ENCODE assay signal across 19 cellular contexts in genomic region chr13:36357692-36358091, GRCh38. TPM values are rescaled to one million over a fixed set of nuclear protein-coding genes. Genes with fewer than 3 reads are reported as not detected.
DNase-seq lines count a peak whose midpoint lies in the region; ATAC-seq, FAIRE-seq and TF ChIP-seq lines count a peak whose summit lies in the region.
"Had no signal": no experiment of that assay in that cellular context is flagged by ENCODE, and none has a peak within 500 bp of the region (broad histone marks: within the 10 kb centered on the region; RNA-seq: fewer than 3 reads in every experiment).

No MANE protein-coding gene starts in this region.

- H3K4me3 ChIP-seq in fibroblast of pulmonary artery (replicated peaks; ENCODE audit: low read depth, low read length), result no peak overlapping the region
- H3K4me3 ChIP-seq in aorta (ENCODE audit: low read length in 2 of 2), result no peak overlapping the region
- no peak overlapping the region for H3K4me3 ChIP-seq in small intestine (ENCODE audit: low read depth in 1 of 2, low read length in 2 of 2)

- H3K27me3 ChIP-seq in aorta (ENCODE audit: control insufficient read depth in 1 of 2, insufficient read depth in 2 of 2, low read length in 1 of 2) (no peaks in the 10 kb centered on the region), small intestine (ENCODE audit: control insufficient read depth in 2 of 2, insufficient read depth in 2 of 2, low read length in 2 of 2) (no peaks in the 10 kb centered on the region)

- 3 to 7% methylated on average over 3 of the region's 3 CpGs for WGBS in aorta, 2 donors
- 69 to 77% (median 74%) methylated on average over 3 of the region's 3 CpGs for WGBS in small intestine, 3 donors

- H3K36me3 ChIP-seq in aorta (ENCODE audit: control insufficient read depth in 1 of 2, insufficient read depth in 2 of 2, low read length in 1 of 2) (no peaks in the 10 kb centered on the region), small intestine (ENCODE audit: control insufficient read depth in 2 of 2, insufficient read depth in 2 of 2, low read length in 2 of 2) (no peaks in the 10 kb centered on the region)

- no peaks in the 10 kb centered on the region for H3K9me3 ChIP-seq in aorta (ENCODE audit: control insufficient read depth, low read length)
- H3K9me3 ChIP-seq in small intestine (ENCODE audit: control insufficient read depth, low read depth), result no peaks in the 10 kb centered on the region
- H3K9me3 ChIP-seq: SK-N-SH had no signal

- no peak for FAIRE-seq in small intestine (lab: Jason Lieb, UNC)
- FAIRE-seq: colon had no signal

- no peak for TF ChIP-seq CTCF in fibroblast of pulmonary artery (IDR thresholded peaks at IDR 0.05; ENCODE audit: low read length, missing control alignments)

- H3K27ac ChIP-seq in aorta (ENCODE audit: low read depth in 1 of 2, low read length in 2 of 2) (no peak overlapping the region), small intestine (ENCODE audit: low read depth in 1 of 2, low read length in 1 of 2) (no peak overlapping the region)

- DNase-seq in Right ventricle myocardium superior (peak; percentile 63), cardiac septum (ENCODE audit: low spot score) (no peak), fibroblast of pulmonary artery (ENCODE audit: low read depth) (peak; percentile 21), posterior vena cava (ENCODE audit: low spot score) (peak; percentile 86), aorta (no peak), small intestine (no peak), posterior cingulate gyrus (no peak), HT-29 (ENCODE audit: low spot score) (no peak)
- DNase-seq: 8988T; activated CD4-positive, alpha-beta T cell treated with anti-CD3 and anti-CD28 coated beads, Interleukin-2, amount 10 ng/mL, durations not matched to agents 24 days and 14 days; activated naive CD8-positive, alpha-beta T cell treated with anti-CD3 and anti-CD28 coated beads, Interleukin-2, amount 10 ng/mL, durations not matched to agents 7 days and 5 days; activated T-cell treated with anti-CD3 and anti-CD28 coated beads, Interleukin-2, amount 50 U/mL, for 24 hours; CD4-positive, alpha-beta memory T cell; GOT3; left colon; NCI-H1694; NCI-H446; SK-N-SH had no signal

- ATAC-seq in Right ventricle myocardium superior (ENCODE audit: poor library complexity) (peak; percentile 84), aorta (ENCODE audit: low FRiP score) (peak; percentile 46)
- ATAC-seq: left colon had no signal

- H3K4me1 ChIP-seq in aorta (ENCODE audit: control insufficient read depth in 1 of 2, insufficient read depth in 2 of 2, low read length in 2 of 2) (peaks cover 2 to 4% of the 10 kb centered on the region in 2 donors), small intestine (ENCODE audit: control insufficient read depth in 2 of 2, insufficient read depth in 1 of 2, low read depth in 1 of 2, low read length in 1 of 2) (no peaks in the 10 kb centered on the region)

- intact Hi-C loops in Right ventricle myocardium superior (cut with DNase I), result no loop called here
- intact Hi-C loops in cardiac septum (cut with DNase I), result no loop called here
- intact Hi-C loops in posterior vena cava (cut with DNase I), result no loop called here
- intact Hi-C loops in aorta (cut with DNase I), result no loop called here
- intact Hi-C loops in posterior cingulate gyrus (cut with DNase I), result no loop called here

RNA-seq across cellular contexts. Expression of gene SPART, which starts 11.5 kb away (rescaled TPM):
- total RNA-seq in Right ventricle myocardium superior, result 35.2 TPM
- 36.8 TPM for total RNA-seq in cardiac septum
- 10 to 100 TPM; 77.4 to 85.0 TPM for total RNA-seq in posterior vena cava
- total RNA-seq in aorta, result 10 to 100 TPM; 73.5 to 74.7 TPM
- 10 to 100 TPM; 46.6 to 49.8 TPM for polyA plus RNA-seq in aorta
- polyA plus RNA-seq in small intestine, result 10 to 100 TPM in 2 of 3 donors, 1 to 10 TPM in 1; 3.4 to 13.7 (median 11.1) TPM
- total RNA-seq in HT-29 (2014; rRNA removed; shearing (Covaris generic)), result not detected in 2 replicates

Comparison
In these comparisons a context has a peak if more than half of its experiments do, and no peak if none do; other contexts are left out.
1. DNase-seq: peak in Right ventricle myocardium superior (single experiment), fibroblast of pulmonary artery (single experiment) and posterior vena cava (single experiment); none in cardiac septum (single experiment), aorta (0 of 2), small intestine (single experiment), posterior cingulate gyrus (0 of 10) and HT-29 (single experiment).
2. RNA of gene SPART, which starts 11.5 kb away (total RNA-seq): 77.4 to 85.0 TPM in posterior vena cava, 73.5 to 74.7 TPM in aorta, 36.8 TPM in cardiac septum (single experiment) and 35.2 TPM in Right ventricle myocardium superior (single experiment); not detected in HT-29; every median in the first group is over 10 times any median in the second.